In the genomic region with DNA sequence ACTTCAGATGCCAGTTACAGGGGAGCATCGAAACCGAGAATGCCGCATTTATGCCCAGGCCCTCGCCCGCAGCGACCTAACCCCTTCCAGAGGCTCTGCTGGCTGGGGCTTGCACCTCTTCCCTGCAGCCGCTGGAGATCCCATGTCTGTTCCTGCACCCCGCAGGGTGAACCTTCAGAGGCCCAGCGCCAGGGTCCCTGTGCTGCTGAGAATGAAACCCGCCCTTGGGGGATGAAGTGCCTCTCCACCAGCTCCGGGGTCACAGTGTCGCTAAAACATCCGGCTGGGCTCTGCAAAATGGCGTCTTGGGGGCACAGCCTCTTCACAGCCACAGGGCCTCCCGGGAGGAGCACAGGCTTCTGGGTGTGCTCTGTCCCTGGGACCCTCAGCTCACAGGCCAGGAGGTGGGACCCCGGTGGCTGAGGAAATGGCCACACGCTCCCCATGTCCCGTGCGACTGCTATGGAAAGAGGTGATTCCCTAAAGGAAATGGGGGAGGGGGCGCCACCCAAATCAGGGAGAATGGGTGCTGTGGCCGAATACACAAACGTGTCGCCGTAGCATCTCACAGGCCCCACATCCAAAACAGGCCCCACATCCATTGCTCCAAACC, we compare ENCODE assay signal across 32 cellular contexts. TPM values are rescaled to one million over a fixed set of nuclear protein-coding genes. Genes with fewer than 3 reads are reported as not detected.
"Had no signal": no experiment of that assay in that cellular context is flagged by ENCODE, and none has a peak within 500 bp of the region (broad histone marks: within the 10 kb centered on the region; RNA-seq: fewer than 3 reads in every experiment).

No MANE protein-coding gene starts in this region.

- H3K36me3 ChIP-seq: adrenal gland, gastrocnemius medialis, tibial artery had no signal

- H3K36me3 Mint-ChIP-seq: activated naive CD8-positive, alpha-beta T cell treated with anti-CD3 and anti-CD28 coated beads for 36 hours; naive thymus-derived CD8-positive, alpha-beta T cell; stimulated activated effector memory CD8-positive, alpha-beta T cell treated with anti-CD3 and anti-CD28 coated beads, Interleukin-12 subunit alpha, Interleukin-12 subunit beta, amount 100 ng/mL, for 72 hours had no signal

- H3K9me3 Mint-ChIP-seq: activated CD4-positive, alpha-beta T cell treated with anti-CD3 and anti-CD28 coated beads, Interleukin-2, amount 10 ng/mL, durations not matched to agents 7 days and 5 days; activated CD8-positive, alpha-beta T cell treated with anti-CD3 and anti-CD28 coated beads for 36 hours; activated naive CD8-positive, alpha-beta T cell treated with anti-CD3 and anti-CD28 coated beads for 36 hours; activated T-cell treated with anti-CD3 and anti-CD28 coated beads, Interleukin-2, amount 50 U/mL, for 4 hours; activated T-helper 17 cell treated with anti-CD3 and anti-CD28 coated beads, Interleukin-2, amount 50 U/mL, for 72 hours; naive thymus-derived CD8-positive, alpha-beta T cell; neural crest cell; stimulated activated naive CD8-positive, alpha-beta T cell treated with anti-CD3 and anti-CD28 coated beads, Interleukin-15, amount 100 ng/mL, for 72 hours had no signal

- H3K27ac Mint-ChIP-seq: activated CD4-positive, alpha-beta T cell treated with anti-CD3 and anti-CD28 coated beads, Interleukin-2, amount 10 ng/mL, durations not matched to agents 7 days and 5 days; activated CD8-positive, alpha-beta T cell treated with anti-CD3 and anti-CD28 coated beads for 36 hours; activated naive CD8-positive, alpha-beta T cell treated with anti-CD3 and anti-CD28 coated beads for 36 hours; activated T-helper 17 cell treated with anti-CD3 and anti-CD28 coated beads, Interleukin-2, amount 50 U/mL, for 72 hours; stimulated activated effector memory CD8-positive, alpha-beta T cell treated with anti-CD3 and anti-CD28 coated beads, Interleukin-12 subunit alpha, Interleukin-12 subunit beta, amount 100 ng/mL, for 72 hours; WTC11 had no signal

- ATAC-seq: activated CD8-positive, alpha-beta T cell treated with anti-CD3 and anti-CD28 coated beads for 36 hours; activated T-cell treated with anti-CD3 and anti-CD28 coated beads, Interleukin-2, amount 50 U/mL, for 4 hours; activated T-helper 17 cell treated with anti-CD3 and anti-CD28 coated beads, Interleukin-2, amount 50 U/mL, for 72 hours; body of pancreas; gastrocnemius medialis; left colon; naive thymus-derived CD8-positive, alpha-beta T cell; right cardiac atrium; stimulated activated effector memory CD8-positive, alpha-beta T cell treated with anti-CD3 and anti-CD28 coated beads, Interleukin-12 subunit alpha, Interleukin-12 subunit beta, amount 100 ng/mL, for 72 hours; stimulated activated naive CD8-positive, alpha-beta T cell treated with anti-CD3 and anti-CD28 coated beads, Interleukin-15, amount 100 ng/mL, for 72 hours; WTC11 had no signal

- H3K4me1 ChIP-seq: adrenal gland, body of pancreas, gastrocnemius medialis had no signal

- H3K27me3 ChIP-seq: body of pancreas, hepatocyte had no signal

- H3K4me1 Mint-ChIP-seq: activated CD4-positive, alpha-beta T cell treated with anti-CD3 and anti-CD28 coated beads, Interleukin-2, amount 10 ng/mL, durations not matched to agents 7 days and 5 days; activated naive CD8-positive, alpha-beta T cell treated with anti-CD3 and anti-CD28 coated beads for 36 hours; activated T-helper 17 cell treated with anti-CD3 and anti-CD28 coated beads, Interleukin-2, amount 50 U/mL, for 72 hours; stimulated activated effector memory CD8-positive, alpha-beta T cell treated with anti-CD3 and anti-CD28 coated beads, Interleukin-12 subunit alpha, Interleukin-12 subunit beta, amount 100 ng/mL, for 72 hours; stimulated activated naive CD8-positive, alpha-beta T cell treated with anti-CD3 and anti-CD28 coated beads, Interleukin-15, amount 100 ng/mL, for 72 hours had no signal

- H3K27ac ChIP-seq: adrenal gland, body of pancreas, coronary artery, dorsolateral prefrontal cortex, gastrocnemius medialis, hepatocyte, tibial artery had no signal

- H3K4me3 Mint-ChIP-seq: activated CD4-positive, alpha-beta T cell treated with anti-CD3 and anti-CD28 coated beads, Interleukin-2, amount 10 ng/mL, durations not matched to agents 7 days and 5 days; activated CD8-positive, alpha-beta T cell treated with anti-CD3 and anti-CD28 coated beads for 36 hours; activated naive CD8-positive, alpha-beta T cell treated with anti-CD3 and anti-CD28 coated beads for 36 hours; activated T-cell treated with anti-CD3 and anti-CD28 coated beads, Interleukin-2, amount 50 U/mL, for 4 hours; activated T-helper 17 cell treated with anti-CD3 and anti-CD28 coated beads, Interleukin-2, amount 50 U/mL, for 72 hours; naive thymus-derived CD8-positive, alpha-beta T cell; neural crest cell; stimulated activated effector memory CD8-positive, alpha-beta T cell treated with anti-CD3 and anti-CD28 coated beads, Interleukin-12 subunit alpha, Interleukin-12 subunit beta, amount 100 ng/mL, for 72 hours; stimulated activated naive CD8-positive, alpha-beta T cell treated with anti-CD3 and anti-CD28 coated beads, Interleukin-15, amount 100 ng/mL, for 72 hours; WTC11 had no signal

- H3K9me3 ChIP-seq: adrenal gland, body of pancreas, gastrocnemius medialis, tibial artery had no signal

- H3K4me3 ChIP-seq: adrenal gland, body of pancreas, coronary artery, dorsolateral prefrontal cortex, gastrocnemius medialis, hepatocyte, tibial artery had no signal

- DNase-seq: activated CD4-positive, alpha-beta T cell treated with anti-CD3 and anti-CD28 coated beads for 1 hour; activated CD4-positive, alpha-beta T cell treated with anti-CD3 and anti-CD28 coated beads, Interleukin-2, amount 10 ng/mL, durations not matched to agents 7 days and 5 days; activated CD8-positive, alpha-beta T cell treated with anti-CD3 and anti-CD28 coated beads for 36 hours; activated naive CD4-positive, alpha-beta T cell; activated naive CD8-positive, alpha-beta T cell treated with anti-CD3 and anti-CD28 coated beads for 36 hours; activated T-cell treated with anti-CD3 and anti-CD28 coated beads, Interleukin-2, amount 50 U/mL, for 4 hours; body of pancreas; effector memory CD4-positive, alpha-beta T cell; erythroblast; gastrocnemius medialis; glutamatergic neuron; left colon; occipital lobe; stimulated activated CD4-positive, alpha-beta T cell treated with anti-CD3 and anti-CD28 coated beads, Interleukin-12 subunit alpha, Interleukin-12 subunit beta, amount 100 ng/mL, for 4 hours; stimulated activated CD4-positive, alpha-beta T cell treated with anti-CD3 and anti-CD28 coated beads, Interleukin-4, amount 100 ng/mL, for 24 hours; stimulated activated naive CD8-positive, alpha-beta T cell treated with anti-CD3 and anti-CD28 coated beads, Interleukin-15, amount 100 ng/mL, for 72 hours; substantia nigra; T-helper 2 cell had no signal

RNA-seq across cellular contexts. Expression of gene TSPEAR, which starts 39.9 kb away (rescaled TPM):
- total RNA-seq: activated CD4-positive, alpha-beta T cell treated with anti-CD3 and anti-CD28 coated beads, Interleukin-2, amount 10 ng/mL, durations not matched to agents 7 days and 5 days; activated CD8-positive, alpha-beta T cell treated with anti-CD3 and anti-CD28 coated beads for 36 hours; activated naive CD8-positive, alpha-beta T cell treated with anti-CD3 and anti-CD28 coated beads for 36 hours; activated T-cell treated with anti-CD3 and anti-CD28 coated beads, Interleukin-2, amount 50 U/mL, for 4 hours; adrenal gland; aorta; gastrocnemius medialis; hepatocyte; naive thymus-derived CD8-positive, alpha-beta T cell; neural crest cell; occipital lobe had no signal

RNA-seq across cellular contexts. Expression of gene KRTAP10-12, which starts 54.3 kb away (rescaled TPM):
- total RNA-seq: activated CD4-positive, alpha-beta T cell treated with anti-CD3 and anti-CD28 coated beads, Interleukin-2, amount 10 ng/mL, durations not matched to agents 7 days and 5 days; activated CD8-positive, alpha-beta T cell treated with anti-CD3 and anti-CD28 coated beads for 36 hours; activated naive CD8-positive, alpha-beta T cell treated with anti-CD3 and anti-CD28 coated beads for 36 hours; activated T-cell treated with anti-CD3 and anti-CD28 coated beads, Interleukin-2, amount 50 U/mL, for 4 hours; activated T-helper 17 cell treated with anti-CD3 and anti-CD28 coated beads, Interleukin-2, amount 50 U/mL, for 72 hours; adrenal gland; aorta; body of pancreas; dorsolateral prefrontal cortex; gastrocnemius medialis; hepatocyte; left colon; liver; naive thymus-derived CD8-positive, alpha-beta T cell; neural crest cell; occipital lobe; right cardiac atrium; urinary bladder; WTC11 had no signal
